In the genomic region with DNA sequence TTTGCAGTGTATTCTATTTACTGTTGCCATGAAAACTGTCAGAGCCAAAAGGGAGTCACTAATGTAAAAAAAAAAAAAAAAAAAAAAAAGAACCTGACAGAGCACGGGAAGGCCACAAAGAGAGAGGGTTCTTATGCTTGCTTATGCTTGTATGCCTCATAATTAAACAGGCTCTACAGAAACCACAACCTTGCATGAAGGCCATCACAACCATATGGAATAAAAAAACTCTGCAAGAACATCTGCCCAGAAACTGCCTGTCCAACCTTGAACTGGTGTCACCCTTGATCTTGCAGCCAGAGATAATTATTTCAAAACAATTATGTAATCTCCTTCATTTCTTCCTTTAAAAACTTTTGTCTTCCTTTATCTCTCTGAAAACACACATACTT, we compare ENCODE assay signal across 19 cellular contexts. TPM values are rescaled to one million over a fixed set of nuclear protein-coding genes. Genes with fewer than 3 reads are reported as not detected.
DNase-seq lines count a peak whose midpoint lies in the region; ATAC-seq and TF ChIP-seq lines count a peak whose summit lies in the region.
"Had no signal": no experiment of that assay in that cellular context is flagged by ENCODE, and none has a peak within 500 bp of the region (broad histone marks: within the 10 kb centered on the region; RNA-seq: fewer than 3 reads in every experiment).

No MANE protein-coding gene starts in this region.

- H3K36me3 ChIP-seq in mammary epithelial cell (ENCODE audit: insufficient read depth, low read length) (no peaks in the 10 kb centered on the region), hepatocyte (replicated peaks; ENCODE audit: insufficient read depth, low read depth) (no peaks in the 10 kb centered on the region)
- H3K36me3 ChIP-seq in effector memory CD4-positive, alpha-beta T cell (ENCODE audit: control insufficient read depth, insufficient read depth, low read length) = no peaks in the 10 kb centered on the region
- H3K36me3 ChIP-seq: brain microvascular endothelial cell, thyroid gland had no signal

- no peaks in the 10 kb centered on the region for H3K79me2 ChIP-seq in mammary epithelial cell (ENCODE audit: insufficient read depth, low read length)
- no peaks in the 10 kb centered on the region for H3K79me2 ChIP-seq in hepatocyte

- H3K9me2 ChIP-seq in hepatocyte (replicated peaks; ENCODE audit: insufficient read depth) = no peaks in the 10 kb centered on the region

- H3K4me3 ChIP-seq in mammary epithelial cell (replicated peaks in 1 of 3; ENCODE audit: insufficient read depth in 1 of 3, low read depth in 2 of 3, low read length in 3 of 3) (no peak overlapping the region), hepatocyte (no peak overlapping the region)
- H3K4me3 ChIP-seq in effector memory CD4-positive, alpha-beta T cell (ENCODE audit: insufficient read depth, low read depth, low read length, poor library complexity, severe bottlenecking) = no peak overlapping the region
- H3K4me3 ChIP-seq: coronary artery, thyroid gland had no signal

- DNase-seq in DMS 273 treated with DMSO at 0.1 percent for 48 hours (lab: John Stamatoyannopoulos, UW) (peak; percentile 10), NCI-H2107 (lab: John Stamatoyannopoulos, UW) (peak; percentile 4), mammary epithelial cell (peak; percentile 78), hepatocyte (ENCODE audit: low spot score) (no peak), NCI-H2081 (lab: John Stamatoyannopoulos, UW) (no peak), COR-L47 (lab: John Stamatoyannopoulos, UW) (no peak)
- no peak for DNase-seq in effector memory CD4-positive, alpha-beta T cell
- DNase-seq: activated CD8-positive, alpha-beta memory T cell treated with anti-CD3 and anti-CD28 coated beads, Interleukin-2, amount 50 U/mL, for 4 hours; brain microvascular endothelial cell; CD8-positive, alpha-beta T cell; left ventricle myocardium superior; NCI-H2227 treated with DMSO at 0.1 percent for 48 hours; stimulated activated CD4-positive, alpha-beta T cell treated with anti-CD3 and anti-CD28 coated beads, Interleukin-2, amount 100 ng/mL, for 24 hours; stimulated activated naive CD4-positive, alpha-beta T cell; thyroid gland had no signal

- H2AFZ ChIP-seq in mammary epithelial cell (ENCODE audit: low read depth, low read length) = no peak overlapping the region
- H2AFZ ChIP-seq in hepatocyte = no peak overlapping the region

- dilution Hi-C loops in mammary epithelial cell (cut with HindIII; ENCODE audit: low sequenced_read_pairs) = no loop called here

- intact Hi-C loops in mammary epithelial cell (cut with micrococcal nuclease) = loop anchor here (2.0 to 10.0 kb wide), 6 partner anchors 125 to 1585 kb away; no protein-coding TSS in a partner anchor

- CTCF ChIA-PET in mammary epithelial cell (lab: Charles Lee; ENCODE audit: low non-redundant PET) = no interaction called here

- H3K27me3 ChIP-seq in mammary epithelial cell (ENCODE audit: insufficient read depth, low read length) (no peaks in the 10 kb centered on the region), hepatocyte (no peaks in the 10 kb centered on the region)
- H3K27me3 ChIP-seq in effector memory CD4-positive, alpha-beta T cell (replicated peaks; ENCODE audit: control insufficient read depth, insufficient read depth, low read length, poor library complexity, severe bottlenecking) = no peaks in the 10 kb centered on the region
- H3K27me3 ChIP-seq: brain microvascular endothelial cell, thyroid gland had no signal

- peak overlapping the region; percentile 89 for H3K9ac ChIP-seq in mammary epithelial cell (ENCODE audit: insufficient read depth, low read length)

- WGBS in mammary epithelial cell (ENCODE audit: low coverage, missing lambda C conversion rate) = 6% methylated on average over 1 of the region's 1 CpG
- 91% methylated on average over 1 of the region's 1 CpG for WGBS in hepatocyte (ENCODE audit: low lambda C conversion rate, missing lambda C conversion rate)

- H3K4me1 ChIP-seq in mammary epithelial cell (ENCODE audit: insufficient read depth, low read length) = peaks cover 34% of the 10 kb centered on the region
- H3K4me1 ChIP-seq in hepatocyte (ENCODE audit: insufficient read depth) = peaks cover 5% of the 10 kb centered on the region
- no peaks in the 10 kb centered on the region for H3K4me1 ChIP-seq in effector memory CD4-positive, alpha-beta T cell (ENCODE audit: control insufficient read depth, insufficient read depth, low read length, poor library complexity, severe bottlenecking)
- H3K4me1 ChIP-seq: thyroid gland had no signal

- no peak overlapping the region for H3K4me2 ChIP-seq in mammary epithelial cell (ENCODE audit: insufficient read depth, low read depth, low read length)
- H3K4me2 ChIP-seq in hepatocyte = no peak overlapping the region

- no peak for ATAC-seq in GM19328 (IDR thresholded peaks at IDR 0.05; ENCODE audit: unreplicated experiment)
- ATAC-seq: CD8-positive, alpha-beta T cell; HCT116; left ventricle myocardium superior had no signal

- H4K20me1 ChIP-seq in mammary epithelial cell (ENCODE audit: insufficient read depth, low read length) = no peaks in the 10 kb centered on the region
- H4K20me1 ChIP-seq in hepatocyte (ENCODE audit: insufficient read depth, poor library complexity, severe bottlenecking) = no peaks in the 10 kb centered on the region

- H3K9me3 ChIP-seq in mammary epithelial cell (replicated peaks; ENCODE audit: insufficient read depth, low read length) (peaks cover 3% of the 10 kb centered on the region), hepatocyte (ENCODE audit: low read depth) (no peaks in the 10 kb centered on the region)
- no peaks in the 10 kb centered on the region for H3K9me3 ChIP-seq in effector memory CD4-positive, alpha-beta T cell (ENCODE audit: control insufficient read depth, low read length)
- H3K9me3 ChIP-seq: thyroid gland had no signal

- TF ChIP-seq CTCF in mammary epithelial cell (conservative IDR thresholded peaks at IDR 0.05 in 1 of 2, IDR thresholded peaks at IDR 0.05 in 1 of 2; ENCODE audit: extremely low read depth in 1 of 2, insufficient read depth in 1 of 2, low read depth in 1 of 2, low read length in 2 of 2) = no peak
- TF ChIP-seq CTCF in hepatocyte (IDR thresholded peaks at IDR 0.05; ENCODE audit: poor library complexity) = no peak

- H3K27ac ChIP-seq in mammary epithelial cell (ENCODE audit: insufficient read depth, low read depth, low read length) (peak overlapping the region; percentile 100), hepatocyte (peak overlapping the region; percentile 56)
- no peak overlapping the region for H3K27ac ChIP-seq in effector memory CD4-positive, alpha-beta T cell (ENCODE audit: insufficient read depth, low read length, poor library complexity, severe bottlenecking)
- H3K27ac ChIP-seq: coronary artery, thyroid gland had no signal

- no TSS peak for BruUV-seq in mammary epithelial cell (replicated peaks; lab: Mats Ljungman, UMichigan)

- in situ Hi-C loops in mammary epithelial cell (cut with MboI; ENCODE audit: low sequenced_read_pairs in 2 of 2) = loop anchor here (5.0 to 25.0 kb wide), 5 partner anchors 43 to 813 kb away; a partner anchor contains a TSS

RNA-seq across cellular contexts. Expression of a gene that starts 50.0 kb away (rescaled TPM):
- 1 to 10 TPM; 3.0 to 9.9 TPM for total RNA-seq in mammary epithelial cell
- 5.9 TPM for polyA plus RNA-seq in mammary epithelial cell
- polyA minus RNA-seq in mammary epithelial cell = 6.9 TPM
- total RNA-seq in hepatocyte = 2.2 and 2.6 TPM in 2 replicates
- polyA plus RNA-seq in hepatocyte = 2.2 and 2.3 TPM in 2 replicates
- polyA plus RNA-seq: neural cell had no signal

Comparison
In these comparisons a context has a peak if more than half of its experiments do, and no peak if none do; other contexts are left out.
1. DNase-seq: peak in DMS 273 treated with DMSO at 0.1 percent for 48 hours (single experiment), NCI-H2107 (single experiment) and mammary epithelial cell (single experiment); none in hepatocyte (single experiment), NCI-H2081 (0 of 2), effector memory CD4-positive, alpha-beta T cell (0 of 3) and COR-L47 (single experiment).